In the genomic region with DNA sequence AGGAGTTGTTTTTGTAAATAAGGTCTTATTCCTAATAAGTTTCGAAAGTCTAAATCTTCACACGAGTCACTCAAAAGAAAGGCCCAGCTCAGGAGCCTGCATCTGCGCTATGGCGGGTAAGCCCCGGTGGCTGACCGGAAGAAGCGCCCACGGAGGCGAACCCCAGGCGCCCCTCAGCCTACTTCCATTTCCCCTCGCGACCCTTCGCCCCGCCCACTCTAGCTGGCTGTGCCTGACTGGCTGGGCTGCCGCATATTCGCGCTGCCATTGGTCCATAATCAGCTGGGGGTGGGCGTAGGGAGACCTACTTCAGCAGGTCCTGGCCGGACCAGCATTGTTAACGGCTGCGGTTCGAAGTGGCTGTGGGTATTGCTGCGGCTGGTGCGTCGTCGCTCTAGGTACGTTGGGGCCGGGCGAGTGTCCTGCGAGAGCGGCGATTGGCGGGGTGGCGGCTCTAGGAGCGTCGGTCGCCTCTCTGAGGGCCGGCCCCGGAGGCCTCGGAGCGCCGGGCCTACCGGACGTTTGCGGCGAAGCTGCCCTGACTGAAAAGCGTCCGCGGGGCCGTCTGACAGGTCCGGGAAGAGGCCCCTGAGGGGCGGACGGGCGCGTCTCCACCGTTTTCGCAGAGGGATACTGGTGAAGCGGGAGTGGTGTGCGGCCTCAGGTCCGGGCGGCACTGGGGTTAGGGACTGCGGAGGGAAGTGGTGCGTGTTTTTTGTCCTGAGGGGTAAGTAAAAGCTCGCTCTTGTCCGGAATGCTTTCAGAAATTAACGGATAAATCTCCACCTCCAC, we compare ENCODE assay signal across 1 cellular context.
TF ChIP-seq lines count a peak whose summit lies in the region.

A gene with protein sequence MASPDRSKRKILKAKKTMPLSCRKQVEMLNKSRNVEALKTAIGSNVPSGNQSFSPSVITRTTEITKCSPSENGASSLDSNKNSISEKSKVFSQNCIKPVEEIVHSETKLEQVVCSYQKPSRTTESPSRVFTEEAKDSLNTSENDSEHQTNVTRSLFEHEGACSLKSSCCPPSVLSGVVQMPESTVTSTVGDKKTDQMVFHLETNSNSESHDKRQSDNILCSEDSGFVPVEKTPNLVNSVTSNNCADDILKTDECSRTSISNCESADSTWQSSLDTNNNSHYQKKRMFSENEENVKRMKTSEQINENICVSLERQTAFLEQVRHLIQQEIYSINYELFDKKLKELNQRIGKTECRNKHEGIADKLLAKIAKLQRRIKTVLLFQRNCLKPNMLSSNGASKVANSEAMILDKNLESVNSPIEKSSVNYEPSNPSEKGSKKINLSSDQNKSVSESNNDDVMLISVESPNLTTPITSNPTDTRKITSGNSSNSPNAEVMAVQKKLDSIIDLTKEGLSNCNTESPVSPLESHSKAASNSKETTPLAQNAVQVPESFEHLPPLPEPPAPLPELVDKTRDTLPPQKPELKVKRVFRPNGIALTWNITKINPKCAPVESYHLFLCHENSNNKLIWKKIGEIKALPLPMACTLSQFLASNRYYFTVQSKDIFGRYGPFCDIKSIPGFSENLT (plus strand): TSS at position 337 of the 792 bp plus-strand sequence. CDS start 44,560 bp downstream, outside the sequence.

TF ChIP-seq in GM12878, 131 proteins besides CTCF, POLR2A, EP300 and RAD21 (continued from another document and continues in another):
- TF ChIP-seq HDGF (IDR thresholded peaks at IDR 0.05) (peak; percentile 78; the same call in 1 of the 2 replicates), BHLHE40 (IDR thresholded peaks at IDR 0.05; ENCODE audit: borderline replicate concordance in 1 of 2, low read depth in 2 of 2, low read length in 1 of 2) (peak in 1 of 2 experiments; percentile 26; a peak in 1 of 4 replicates), KLF5 (IDR thresholded peaks at IDR 0.05; ENCODE audit: partially characterized antibody) (peak; percentile 93), TBL1XR1 (IDR thresholded peaks at IDR 0.05; ENCODE audit: low read depth, low read length) (no peak), SUPT20H (IDR thresholded peaks at IDR 0.05; ENCODE audit: borderline replicate concordance, control insufficient read depth, low read depth, low read length) (no peak), SRF (IDR thresholded peaks at IDR 0.05; ENCODE audit: low read depth in 2 of 2, low read length in 2 of 2) (no peak), HDAC6 (IDR thresholded peaks at IDR 0.05; ENCODE audit: unreplicated experiment) (peak; percentile 66), CREB1 (IDR thresholded peaks at IDR 0.05; ENCODE audit: low read depth) (peak; percentile 54; the same call in 1 of the 2 replicates), TARDBP (IDR thresholded peaks at IDR 0.05; ENCODE audit: borderline replicate concordance) (0 out of 2 replicates have a peak, but pooled peaks have one; percentile 53), POLR2AphosphoS2 (IDR thresholded peaks at IDR 0.05; ENCODE audit: low read depth, low read length) (peak; percentile 77; the same call in 1 of the 2 replicates), EGR1 (IDR thresholded peaks at IDR 0.05; ENCODE audit: borderline replicate concordance in 1 of 2, low read depth in 2 of 2, low read length in 2 of 2) (peak in 1 of 2 experiments; percentile 43; a peak in 2 of 3 replicates), LARP7 (IDR thresholded peaks at IDR 0.05) (peak; percentile 62), DPF2 (IDR thresholded peaks at IDR 0.05) (0 out of 2 replicates have a peak, but pooled peaks have one; percentile 45), SP1 (IDR thresholded peaks at IDR 0.05; ENCODE audit: low read depth, low read length) (peak; percentile 93), NR2F1 (conservative IDR thresholded peaks at IDR 0.05) (peak; percentile 62), SMAD5 (IDR thresholded peaks at IDR 0.05; ENCODE audit: low read depth) (peak; percentile 80), BMI1 (IDR thresholded peaks at IDR 0.05; ENCODE audit: borderline replicate concordance) (no peak), RCOR1 (conservative IDR thresholded peaks at IDR 0.05; ENCODE audit: low read depth, low read length) (no peak), SREBF2 (IDR thresholded peaks at IDR 0.05; ENCODE audit: low read length) (no peak), NBN (IDR thresholded peaks at IDR 0.05) (peak; percentile 77), RELA (IDR thresholded peaks at IDR 0.05; ENCODE audit: borderline replicate concordance, partially characterized antibody) (peak; percentile 10), SPI1 (IDR thresholded peaks at IDR 0.05; ENCODE audit: borderline replicate concordance, insufficient read depth, low read depth, low read length) (peak; percentile 25; the same call in 1 of the 2 replicates), PML (IDR thresholded peaks at IDR 0.05; ENCODE audit: low read length) (peak; percentile 79; the same call in 1 of the 2 replicates), MEF2A (IDR thresholded peaks at IDR 0.05; ENCODE audit: insufficient read depth, low read depth, low read length) (no peak), HCFC1 (IDR thresholded peaks at IDR 0.05; ENCODE audit: low read length) (no peak), ZNF24 (IDR thresholded peaks at IDR 0.05) (no peak), CBFB (IDR thresholded peaks at IDR 0.05; ENCODE audit: low read depth) (peak; percentile 87), CHD2 (IDR thresholded peaks at IDR 0.05; ENCODE audit: borderline replicate concordance, low read depth, low read length) (peak; percentile 83; the same call in 1 of the 2 replicates), POLR2AphosphoS5 (IDR thresholded peaks at IDR 0.05; ENCODE audit: low read length) (peak; percentile 97), STAT3 (IDR thresholded peaks at IDR 0.05; ENCODE audit: low read depth, low read length) (0 out of 2 replicates have a peak, but pooled peaks have one; percentile 4), WRNIP1 (IDR thresholded peaks at IDR 0.05; ENCODE audit: borderline replicate concordance, low read depth, low read length) (0 out of 2 replicates have a peak, but pooled peaks have one; percentile 24), GATAD2B (conservative IDR thresholded peaks at IDR 0.05; ENCODE audit: low read depth) (peak; percentile 84), IKZF2 (IDR thresholded peaks at IDR 0.05) (peak in 1 of 2 experiments; percentile 27; a peak in 1 of 4 replicates), TAF1 (IDR thresholded peaks at IDR 0.05; ENCODE audit: borderline replicate concordance, low read depth, low read length) (peak; percentile 88), ZNF217 (IDR thresholded peaks at IDR 0.05) (peak; percentile 78; the same call in 1 of the 2 replicates), CREM (IDR thresholded peaks at IDR 0.05; ENCODE audit: low read depth) (peak; percentile 54), GABPA (IDR thresholded peaks at IDR 0.05; ENCODE audit: low read depth) (peak; percentile 68), PAX8 (IDR thresholded peaks at IDR 0.05) (no peak), RAD51 (IDR thresholded peaks at IDR 0.05) (no peak), FOS (IDR thresholded peaks at IDR 0.05; ENCODE audit: borderline replicate concordance, extremely low read depth, insufficient read length) (peak; percentile 58)
- TF ChIP-seq, protein P1, sequence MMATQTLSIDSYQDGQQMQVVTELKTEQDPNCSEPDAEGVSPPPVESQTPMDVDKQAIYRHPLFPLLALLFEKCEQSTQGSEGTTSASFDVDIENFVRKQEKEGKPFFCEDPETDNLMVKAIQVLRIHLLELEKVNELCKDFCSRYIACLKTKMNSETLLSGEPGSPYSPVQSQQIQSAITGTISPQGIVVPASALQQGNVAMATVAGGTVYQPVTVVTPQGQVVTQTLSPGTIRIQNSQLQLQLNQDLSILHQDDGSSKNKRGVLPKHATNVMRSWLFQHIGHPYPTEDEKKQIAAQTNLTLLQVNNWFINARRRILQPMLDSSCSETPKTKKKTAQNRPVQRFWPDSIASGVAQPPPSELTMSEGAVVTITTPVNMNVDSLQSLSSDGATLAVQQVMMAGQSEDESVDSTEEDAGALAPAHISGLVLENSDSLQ (IDR thresholded peaks at IDR 0.05): 0 out of 2 replicates have a peak, but pooled peaks have one; percentile 17
- TF ChIP-seq, protein P2, sequence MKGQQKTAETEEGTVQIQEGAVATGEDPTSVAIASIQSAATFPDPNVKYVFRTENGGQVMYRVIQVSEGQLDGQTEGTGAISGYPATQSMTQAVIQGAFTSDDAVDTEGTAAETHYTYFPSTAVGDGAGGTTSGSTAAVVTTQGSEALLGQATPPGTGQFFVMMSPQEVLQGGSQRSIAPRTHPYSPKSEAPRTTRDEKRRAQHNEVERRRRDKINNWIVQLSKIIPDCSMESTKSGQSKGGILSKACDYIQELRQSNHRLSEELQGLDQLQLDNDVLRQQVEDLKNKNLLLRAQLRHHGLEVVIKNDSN (IDR thresholded peaks at IDR 0.05; ENCODE audit: borderline replicate concordance, extremely low read length, insufficient read depth, low read depth, low read length): peak; percentile 17
- TF ChIP-seq, protein P3, sequence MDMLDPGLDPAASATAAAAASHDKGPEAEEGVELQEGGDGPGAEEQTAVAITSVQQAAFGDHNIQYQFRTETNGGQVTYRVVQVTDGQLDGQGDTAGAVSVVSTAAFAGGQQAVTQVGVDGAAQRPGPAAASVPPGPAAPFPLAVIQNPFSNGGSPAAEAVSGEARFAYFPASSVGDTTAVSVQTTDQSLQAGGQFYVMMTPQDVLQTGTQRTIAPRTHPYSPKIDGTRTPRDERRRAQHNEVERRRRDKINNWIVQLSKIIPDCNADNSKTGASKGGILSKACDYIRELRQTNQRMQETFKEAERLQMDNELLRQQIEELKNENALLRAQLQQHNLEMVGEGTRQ (IDR thresholded peaks at IDR 0.05; ENCODE audit: borderline replicate concordance, low read depth, low read length): peak; percentile 62
- TF ChIP-seq, protein P4, sequence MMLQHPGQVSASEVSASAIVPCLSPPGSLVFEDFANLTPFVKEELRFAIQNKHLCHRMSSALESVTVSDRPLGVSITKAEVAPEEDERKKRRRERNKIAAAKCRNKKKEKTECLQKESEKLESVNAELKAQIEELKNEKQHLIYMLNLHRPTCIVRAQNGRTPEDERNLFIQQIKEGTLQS (IDR thresholded peaks at IDR 0.05; ENCODE audit: borderline replicate concordance, extremely low read depth, low read depth, low read length): no peak
- TF ChIP-seq, protein P5, sequence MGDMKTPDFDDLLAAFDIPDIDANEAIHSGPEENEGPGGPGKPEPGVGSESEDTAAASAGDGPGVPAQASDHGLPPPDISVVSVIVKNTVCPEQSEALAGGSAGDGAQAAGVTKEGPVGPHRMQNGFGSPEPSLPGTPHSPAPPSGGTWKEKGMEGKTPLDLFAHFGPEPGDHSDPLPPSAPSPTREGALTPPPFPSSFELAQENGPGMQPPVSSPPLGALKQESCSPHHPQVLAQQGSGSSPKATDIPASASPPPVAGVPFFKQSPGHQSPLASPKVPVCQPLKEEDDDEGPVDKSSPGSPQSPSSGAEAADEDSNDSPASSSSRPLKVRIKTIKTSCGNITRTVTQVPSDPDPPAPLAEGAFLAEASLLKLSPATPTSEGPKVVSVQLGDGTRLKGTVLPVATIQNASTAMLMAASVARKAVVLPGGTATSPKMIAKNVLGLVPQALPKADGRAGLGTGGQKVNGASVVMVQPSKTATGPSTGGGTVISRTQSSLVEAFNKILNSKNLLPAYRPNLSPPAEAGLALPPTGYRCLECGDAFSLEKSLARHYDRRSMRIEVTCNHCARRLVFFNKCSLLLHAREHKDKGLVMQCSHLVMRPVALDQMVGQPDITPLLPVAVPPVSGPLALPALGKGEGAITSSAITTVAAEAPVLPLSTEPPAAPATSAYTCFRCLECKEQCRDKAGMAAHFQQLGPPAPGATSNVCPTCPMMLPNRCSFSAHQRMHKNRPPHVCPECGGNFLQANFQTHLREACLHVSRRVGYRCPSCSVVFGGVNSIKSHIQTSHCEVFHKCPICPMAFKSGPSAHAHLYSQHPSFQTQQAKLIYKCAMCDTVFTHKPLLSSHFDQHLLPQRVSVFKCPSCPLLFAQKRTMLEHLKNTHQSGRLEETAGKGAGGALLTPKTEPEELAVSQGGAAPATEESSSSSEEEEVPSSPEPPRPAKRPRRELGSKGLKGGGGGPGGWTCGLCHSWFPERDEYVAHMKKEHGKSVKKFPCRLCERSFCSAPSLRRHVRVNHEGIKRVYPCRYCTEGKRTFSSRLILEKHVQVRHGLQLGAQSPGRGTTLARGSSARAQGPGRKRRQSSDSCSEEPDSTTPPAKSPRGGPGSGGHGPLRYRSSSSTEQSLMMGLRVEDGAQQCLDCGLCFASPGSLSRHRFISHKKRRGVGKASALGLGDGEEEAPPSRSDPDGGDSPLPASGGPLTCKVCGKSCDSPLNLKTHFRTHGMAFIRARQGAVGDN (IDR thresholded peaks at IDR 0.05): peak; percentile 65; the same call in 1 of the 2 replicates
- TF ChIP-seq, protein P6, sequence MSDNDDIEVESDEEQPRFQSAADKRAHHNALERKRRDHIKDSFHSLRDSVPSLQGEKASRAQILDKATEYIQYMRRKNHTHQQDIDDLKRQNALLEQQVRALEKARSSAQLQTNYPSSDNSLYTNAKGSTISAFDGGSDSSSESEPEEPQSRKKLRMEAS (IDR thresholded peaks at IDR 0.05; ENCODE audit: low read depth, low read length): peak; percentile 62; the same call in 1 of the 2 replicates
- TF ChIP-seq, protein P7, sequence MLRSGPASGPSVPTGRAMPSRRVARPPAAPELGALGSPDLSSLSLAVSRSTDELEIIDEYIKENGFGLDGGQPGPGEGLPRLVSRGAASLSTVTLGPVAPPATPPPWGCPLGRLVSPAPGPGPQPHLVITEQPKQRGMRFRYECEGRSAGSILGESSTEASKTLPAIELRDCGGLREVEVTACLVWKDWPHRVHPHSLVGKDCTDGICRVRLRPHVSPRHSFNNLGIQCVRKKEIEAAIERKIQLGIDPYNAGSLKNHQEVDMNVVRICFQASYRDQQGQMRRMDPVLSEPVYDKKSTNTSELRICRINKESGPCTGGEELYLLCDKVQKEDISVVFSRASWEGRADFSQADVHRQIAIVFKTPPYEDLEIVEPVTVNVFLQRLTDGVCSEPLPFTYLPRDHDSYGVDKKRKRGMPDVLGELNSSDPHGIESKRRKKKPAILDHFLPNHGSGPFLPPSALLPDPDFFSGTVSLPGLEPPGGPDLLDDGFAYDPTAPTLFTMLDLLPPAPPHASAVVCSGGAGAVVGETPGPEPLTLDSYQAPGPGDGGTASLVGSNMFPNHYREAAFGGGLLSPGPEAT (IDR thresholded peaks at IDR 0.05; ENCODE audit: low read depth): 0 out of 2 replicates have a peak, but pooled peaks have one; percentile 37
- TF ChIP-seq, protein P8, sequence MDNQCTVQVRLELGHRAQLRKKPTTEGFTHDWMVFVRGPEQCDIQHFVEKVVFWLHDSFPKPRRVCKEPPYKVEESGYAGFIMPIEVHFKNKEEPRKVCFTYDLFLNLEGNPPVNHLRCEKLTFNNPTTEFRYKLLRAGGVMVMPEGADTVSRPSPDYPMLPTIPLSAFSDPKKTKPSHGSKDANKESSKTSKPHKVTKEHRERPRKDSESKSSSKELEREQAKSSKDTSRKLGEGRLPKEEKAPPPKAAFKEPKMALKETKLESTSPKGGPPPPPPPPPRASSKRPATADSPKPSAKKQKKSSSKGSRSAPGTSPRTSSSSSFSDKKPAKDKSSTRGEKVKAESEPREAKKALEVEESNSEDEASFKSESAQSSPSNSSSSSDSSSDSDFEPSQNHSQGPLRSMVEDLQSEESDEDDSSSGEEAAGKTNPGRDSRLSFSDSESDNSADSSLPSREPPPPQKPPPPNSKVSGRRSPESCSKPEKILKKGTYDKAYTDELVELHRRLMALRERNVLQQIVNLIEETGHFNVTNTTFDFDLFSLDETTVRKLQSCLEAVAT (IDR thresholded peaks at IDR 0.05): peak; percentile 73; the same call in 1 of the 2 replicates
